8 cellular contexts compared by ENCODE assay signal in genomic region chr1:211515090-211516023, GRCh38. TPM values are rescaled to one million over a fixed set of nuclear protein-coding genes. Genes with fewer than 3 reads are reported as not detected.
DNase-seq lines count a peak whose midpoint lies in the region; ATAC-seq and TF ChIP-seq lines count a peak whose summit lies in the region.

No MANE protein-coding gene starts in this region.

- H3K18ac ChIP-seq in H9 (ENCODE audit: insufficient read length, low read depth, low read length): no peak overlapping the region

- H3K23ac ChIP-seq in H9 (ENCODE audit: insufficient read length, low read depth, low read length): no peak overlapping the region

- no peak overlapping the region for H2BK120ac ChIP-seq in H9 (ENCODE audit: low read depth, low read length, poor library complexity, severe bottlenecking)

- no peak overlapping the region for H3K27ac Mint-ChIP-seq in H9
- no peak overlapping the region for H3K27ac Mint-ChIP-seq in activated naive CD4-positive, alpha-beta T cell treated with anti-CD3 and anti-CD28 coated beads, Interleukin-2, amount 50 U/mL, for 72 hours

- H3K4me3 ChIP-seq in cardiac muscle cell: peak overlapping the region; percentile 3

- peak; percentile 33 for DNase-seq in GM04504 (ENCODE audit: low read depth)
- DNase-seq in H9: peak; percentile 75
- peak; percentile 99 for DNase-seq in LoVo (ENCODE audit: low spot score)
- peak; percentile 85 to 89 for DNase-seq in activated naive CD4-positive, alpha-beta T cell treated with anti-CD3 and anti-CD28 coated beads, Interleukin-2, amount 50 U/mL, for 72 hours (ENCODE audit: low spot score in 2 of 2)
- peak; percentile 79 to 83 for DNase-seq in cardiac muscle cell (ENCODE audit: low read depth in 1 of 2, low spot score in 1 of 2)
- DNase-seq in posterior vena cava (ENCODE audit: low spot score): peak; percentile 94
- peak; percentile 92 for DNase-seq in ureter (ENCODE audit: low spot score)

- H3K27me3 ChIP-seq in H9 (ENCODE audit: insufficient read depth, low read length): no peaks in the 10 kb centered on the region
- peaks cover 11% of the 10 kb centered on the region for H3K27me3 ChIP-seq in cardiac muscle cell

- no peak overlapping the region for H3K56ac ChIP-seq in H9 (ENCODE audit: insufficient read length, low read depth, low read length)

- H3K9me3 ChIP-seq in H9 (ENCODE audit: control insufficient read depth, low read depth, low read length): no peaks in the 10 kb centered on the region
- no peaks in the 10 kb centered on the region for H3K9me3 ChIP-seq in cardiac muscle cell (ENCODE audit: low read depth)

- H3K36me3 ChIP-seq in cardiac muscle cell: no peaks in the 10 kb centered on the region

- H3K79me1 ChIP-seq in H9 (ENCODE audit: insufficient read depth, low read depth, low read length, poor library complexity, severe bottlenecking): no peaks in the 10 kb centered on the region

- H3K14ac ChIP-seq in H9 (ENCODE audit: insufficient read depth, low read length): peak overlapping the region; percentile 48

- no peaks in the 10 kb centered on the region for H4K20me1 ChIP-seq in H9 (ENCODE audit: control insufficient read depth, insufficient read depth, insufficient read length)

- H3K27me3 Mint-ChIP-seq in H9 (ENCODE audit: low read depth): peaks cover 33% of the 10 kb centered on the region

- no peak overlapping the region for H2BK12ac ChIP-seq in H9 (ENCODE audit: insufficient read length, low read depth, low read length)

- no peak overlapping the region for H2BK20ac ChIP-seq in H9 (ENCODE audit: low read depth, low read length, poor library complexity, severe bottlenecking)

- H3T11ph ChIP-seq in H9 (ENCODE audit: low read length): no peak overlapping the region

- no peak overlapping the region for H2BK5ac ChIP-seq in H9 (ENCODE audit: insufficient read length, low read length)

- H3K4me1 ChIP-seq in H9 (ENCODE audit: insufficient read depth, low read length) (peaks cover 3% of the 10 kb centered on the region; the same call in 1 of the 2 replicates), cardiac muscle cell (ENCODE audit: low read depth) (no peaks in the 10 kb centered on the region)

- H3K9me3 Mint-ChIP-seq in H9: peaks cover 0 to 3% of the 10 kb centered on the region in 2 experiments; a peak in 1 of 5 replicates
- no peaks in the 10 kb centered on the region for H3K9me3 Mint-ChIP-seq in activated naive CD4-positive, alpha-beta T cell treated with anti-CD3 and anti-CD28 coated beads, Interleukin-2, amount 50 U/mL, for 72 hours

- H3K27ac ChIP-seq in H9 (ENCODE audit: insufficient read length, low read depth, low read length): no peak overlapping the region
- H3K27ac ChIP-seq in cardiac muscle cell: no peak overlapping the region

- no peak overlapping the region for H4K5ac ChIP-seq in H9 (ENCODE audit: insufficient read length, low read depth, low read length)

- intact Hi-C loops in posterior vena cava (cut with DNase I): loop anchor here in 1 of 2 donors (5.0 kb wide), 1 partner anchor 137 kb away; no protein-coding TSS in a partner anchor

- TF ChIP-seq CTCF in H9 (conservative IDR thresholded peaks at IDR 0.05): peak; percentile 88
- peak; percentile 62 for TF ChIP-seq CTCF in cardiac muscle cell (IDR thresholded peaks at IDR 0.05; ENCODE audit: low read depth, low read length)

- peak overlapping the region; percentile 39 to 67; a peak in 4 of 5 replicates for H3K4me3 Mint-ChIP-seq in H9

- WGBS in H9 (ENCODE audit: extremely low coverage, insufficient read length, low lambda C conversion rate): no CpG with 5 or more reads among the region's 73 CpGs

- no peaks in the 10 kb centered on the region for H3K36me3 Mint-ChIP-seq in H9 (ENCODE audit: insufficient read depth in 1 of 3, low read depth in 3 of 3)
- no peaks in the 10 kb centered on the region for H3K36me3 Mint-ChIP-seq in activated naive CD4-positive, alpha-beta T cell treated with anti-CD3 and anti-CD28 coated beads, Interleukin-2, amount 50 U/mL, for 72 hours

- no peak overlapping the region for H3K4ac ChIP-seq in H9 (ENCODE audit: low read depth, low read length)

- no peak overlapping the region for H2BK15ac ChIP-seq in H9 (ENCODE audit: low read depth, low read length)

- H3K79me2 ChIP-seq in H9 (ENCODE audit: insufficient read depth, low read length): no peaks in the 10 kb centered on the region

- H2AFZ ChIP-seq in H9 (ENCODE audit: low read length): peak overlapping the region; percentile 7

- peaks cover 2% of the 10 kb centered on the region for H3K23me2 ChIP-seq in H9 (ENCODE audit: insufficient read length, low read depth, low read length, poor library complexity, severe bottlenecking)

- H4K91ac ChIP-seq in H9 (ENCODE audit: insufficient read length, low read depth, low read length): no peak overlapping the region

- no peak overlapping the region for H2AK5ac ChIP-seq in H9 (ENCODE audit: insufficient read length, low read length)

- peaks cover 5 to 15% of the 10 kb centered on the region in 2 experiments for H3K4me1 Mint-ChIP-seq in H9

- H4K8ac ChIP-seq in H9 (replicated peaks; ENCODE audit: insufficient read length, low read depth, low read length): no peak overlapping the region

- ATAC-seq in SK-N-SH treated with all-trans-retinoic acid at 6 μM for 48 hours: peak; percentile 91
- peak; percentile 79 to 81 for ATAC-seq in activated naive CD4-positive, alpha-beta T cell treated with anti-CD3 and anti-CD28 coated beads, Interleukin-2, amount 50 U/mL, for 72 hours

- peak overlapping the region; percentile 67 for H3K4me2 ChIP-seq in H9 (ENCODE audit: insufficient read depth, insufficient read length, low read length)

- no peak overlapping the region for H3K9ac ChIP-seq in H9 (ENCODE audit: extremely low read depth, insufficient read length, low read length)

TF ChIP-seq in SK-N-SH treated with all-trans-retinoic acid at 6 μM for 48 hours, 23 proteins besides CTCF, POLR2A, EP300 and RAD21:
- TF ChIP-seq ZNF8 (CRISPR knock-in tag; IDR thresholded peaks at IDR 0.05) (no peak), GLIS3 (CRISPR knock-in tag; IDR thresholded peaks at IDR 0.05) (no peak), POU6F1 (CRISPR knock-in tag; IDR thresholded peaks at IDR 0.05; ENCODE audit: borderline replicate concordance, low read depth) (no peak), OSR1 (CRISPR knock-in tag; IDR thresholded peaks at IDR 0.05) (no peak), TSHZ2 (CRISPR knock-in tag; IDR thresholded peaks at IDR 0.05) (no peak)

RNA-seq across cellular contexts. Expression of gene RD3, which starts 23.4 kb away (rescaled TPM):
- 0.07 TPM in 1 of 2 replicates, not detected in the other for total RNA-seq in H9 (2021)
- not detected for total RNA-seq in activated naive CD4-positive, alpha-beta T cell treated with anti-CD3 and anti-CD28 coated beads, Interleukin-2, amount 50 U/mL, for 72 hours
- total RNA-seq in cardiac muscle cell: 0.46 TPM in 1 of 2 replicates, not detected in the other
- polyA plus RNA-seq in cardiac muscle cell: 0.49 and 0.99 TPM in 2 replicates
- under 1 TPM; 0.10 to 0.69 TPM for total RNA-seq in posterior vena cava
- total RNA-seq in ureter: 0.65 TPM

Comparison
In these comparisons a context has a peak if more than half of its experiments do, and no peak if none do; other contexts are left out.
1. DNase-seq: peak in every context shown above with its lines; median percentile 99 in LoVo; 94 in posterior vena cava; 92 in ureter; 87 in activated naive CD4-positive, alpha-beta T cell treated with anti-CD3 and anti-CD28 coated beads, Interleukin-2, amount 50 U/mL, for 72 hours; 81 in cardiac muscle cell; 75 in H9; 33 in GM04504.